Comparison of ENCODE assay signal across 11 cellular contexts in genomic region chr7:13829914-13830603, GRCh38.
DNase-seq lines count a peak whose midpoint lies in the region; ATAC-seq and TF ChIP-seq lines count a peak whose summit lies in the region.
"Had no signal": no experiment of that assay in that cellular context is flagged by ENCODE, and none has a peak within 500 bp of the region (broad histone marks: within the 10 kb centered on the region; RNA-seq: fewer than 3 reads in every experiment).

No MANE protein-coding gene starts in this region.

- no peaks in the 10 kb centered on the region for H3K27me3 Mint-ChIP-seq in activated CD4-positive, alpha-beta memory T cell treated with anti-CD3 and anti-CD28 coated beads for 36 hours

- POLR2A ChIA-PET in activated CD4-positive, alpha-beta memory T cell treated with anti-CD3 and anti-CD28 coated beads for 36 hours (lab: Charles Lee) = no interaction called here

- ATAC-seq in GM21717 (IDR thresholded peaks at IDR 0.05; ENCODE audit: unreplicated experiment) = no peak
- ATAC-seq: activated T-cell treated with anti-CD3 and anti-CD28 coated beads, Interleukin-2, amount 50 U/mL, for 4 hours had no signal

- peaks cover 5% of the 10 kb centered on the region for H3K4me1 Mint-ChIP-seq in activated CD4-positive, alpha-beta memory T cell treated with anti-CD3 and anti-CD28 coated beads for 36 hours (ENCODE audit: low read depth)

- DNase-seq in NOMO-1 (lab: John Stamatoyannopoulos, UW; ENCODE audit: unreplicated experiment in 2 of 2) = peak; percentile 1 to 24
- DNase-seq in NOMO-1 treated with dmso at 0.1 percent for 144 hours (lab: John Stamatoyannopoulos, UW; ENCODE audit: unreplicated experiment) = no peak
- DNase-seq in RPMI7951 (ENCODE audit: low read depth) = peak; percentile 73
- peak; percentile 89 for DNase-seq in fibroblast of villous mesenchyme (ENCODE audit: low read depth)
- peak; percentile 55 for DNase-seq in smooth muscle cell of the brain vasculature (ENCODE audit: low read depth, low spot score)
- DNase-seq in NCI-H1417 (lab: John Stamatoyannopoulos, UW) = no peak
- DNase-seq in activated CD4-positive, alpha-beta memory T cell treated with anti-CD3 and anti-CD28 coated beads for 36 hours = no peak
- DNase-seq: activated T-cell treated with anti-CD3 and anti-CD28 coated beads, Interleukin-2, amount 50 U/mL, for 4 hours; AML-193; tibial artery had no signal

- no peak overlapping the region for H3K4me3 ChIP-seq in fibroblast of villous mesenchyme (ENCODE audit: low read depth, low read length)
- H3K4me3 ChIP-seq: tibial artery had no signal

- H3K4me3 Mint-ChIP-seq in activated CD4-positive, alpha-beta memory T cell treated with anti-CD3 and anti-CD28 coated beads for 36 hours = no peak overlapping the region
- H3K4me3 Mint-ChIP-seq: activated T-cell treated with anti-CD3 and anti-CD28 coated beads, Interleukin-2, amount 50 U/mL, for 4 hours had no signal

- H3K9me3 Mint-ChIP-seq in activated CD4-positive, alpha-beta memory T cell treated with anti-CD3 and anti-CD28 coated beads for 36 hours = no peaks in the 10 kb centered on the region
- H3K9me3 Mint-ChIP-seq: activated T-cell treated with anti-CD3 and anti-CD28 coated beads, Interleukin-2, amount 50 U/mL, for 4 hours had no signal

- CTCF ChIA-PET in activated CD4-positive, alpha-beta memory T cell treated with anti-CD3 and anti-CD28 coated beads for 36 hours (lab: Charles Lee) = no interaction called here

- no peaks in the 10 kb centered on the region for H3K36me3 Mint-ChIP-seq in activated CD4-positive, alpha-beta memory T cell treated with anti-CD3 and anti-CD28 coated beads for 36 hours

- TF ChIP-seq CTCF in fibroblast of villous mesenchyme (IDR thresholded peaks at IDR 0.05; ENCODE audit: insufficient read depth, low read depth, low read length) = no peak

- intact Hi-C loops in activated CD4-positive, alpha-beta memory T cell treated with anti-CD3 and anti-CD28 coated beads for 36 hours (cut with micrococcal nuclease) = no loop called here

- H3K27ac Mint-ChIP-seq in activated CD4-positive, alpha-beta memory T cell treated with anti-CD3 and anti-CD28 coated beads for 36 hours = no peak overlapping the region

Comparison
In these comparisons a context has a peak if more than half of its experiments do, and no peak if none do; other contexts are left out.
1. DNase-seq: peak in NOMO-1 (2 of 2), RPMI7951 (single experiment), fibroblast of villous mesenchyme (single experiment) and smooth muscle cell of the brain vasculature (single experiment); none in NOMO-1 treated with dmso at 0.1 percent for 144 hours (single experiment), NCI-H1417 (0 of 3) and activated CD4-positive, alpha-beta memory T cell treated with anti-CD3 and anti-CD28 coated beads for 36 hours (single experiment).